In genomic region chr16:57746316-57746715, GRCh38 we compare ENCODE assay signal across 4 cellular contexts. TPM values are rescaled to one million over a fixed set of nuclear protein-coding genes. Genes with fewer than 3 reads are reported as not detected.
"Had no signal": no experiment of that assay in that cellular context is flagged by ENCODE, and none has a peak within 500 bp of the region (broad histone marks: within the 10 kb centered on the region; RNA-seq: fewer than 3 reads in every experiment).

No MANE protein-coding gene starts in this region.

RNA-seq across cellular contexts. Expression of gene DRC7, which starts 51.7 kb away (rescaled TPM):
- total RNA-seq: GM23338, H1, HT-29, IMR-90 had no signal
